Comparison of ENCODE assay signal across 9 cellular contexts in the genomic region with DNA sequence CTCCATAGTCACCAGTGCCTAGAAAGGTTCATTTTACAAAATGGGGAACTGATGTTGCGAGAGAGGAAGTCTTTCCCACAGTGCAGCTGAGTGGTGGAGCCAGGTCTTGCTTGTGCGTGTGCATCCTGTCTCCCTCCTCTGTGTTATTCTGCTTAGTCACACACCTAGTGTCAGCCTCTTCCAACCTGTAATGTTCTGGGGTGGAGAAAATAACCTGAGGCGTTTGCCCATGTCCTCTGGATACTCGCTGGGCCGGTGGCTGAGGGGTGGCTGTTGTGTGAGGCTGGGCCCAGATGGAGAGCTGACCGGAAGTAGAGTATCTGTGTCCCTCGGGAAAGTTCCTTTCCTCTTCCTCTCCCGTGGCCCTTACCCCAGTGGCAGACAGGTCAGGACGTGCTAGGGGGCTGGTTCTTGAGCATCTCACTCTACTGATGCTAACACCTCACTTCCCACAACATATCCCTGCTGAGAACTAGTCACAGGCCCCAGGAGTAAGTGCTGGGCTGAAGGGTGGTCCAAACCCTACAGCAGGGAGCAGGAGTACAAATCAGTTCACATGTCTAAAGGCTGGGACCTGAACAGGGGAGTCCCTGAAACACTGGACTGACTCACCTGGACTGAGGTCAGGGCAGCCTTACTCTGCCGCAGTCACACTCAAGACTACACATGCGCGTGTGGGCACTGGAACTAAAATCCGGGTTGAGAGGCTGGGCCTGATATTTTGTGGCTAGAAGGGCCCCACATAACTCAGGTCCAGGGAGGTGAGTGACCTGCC. TPM values are rescaled to one million over a fixed set of nuclear protein-coding genes. Genes with fewer than 3 reads are reported as not detected.
DNase-seq lines count a peak whose midpoint lies in the region; ATAC-seq, FAIRE-seq and TF ChIP-seq lines count a peak whose summit lies in the region.
"Had no signal": no experiment of that assay in that cellular context is flagged by ENCODE, and none has a peak within 500 bp of the region (broad histone marks: within the 10 kb centered on the region; RNA-seq: fewer than 3 reads in every experiment).

No MANE protein-coding gene starts in this region.

- H3K27me3 ChIP-seq in CD4-positive, CD25-positive, alpha-beta regulatory T cell (ENCODE audit: control insufficient read depth, insufficient read depth, low read length), result no peaks in the 10 kb centered on the region
- H3K27me3 ChIP-seq in prostate gland (replicated peaks; ENCODE audit: insufficient read depth), result no peaks in the 10 kb centered on the region

- no peak overlapping the region for H3K4me3 ChIP-seq in CD4-positive, CD25-positive, alpha-beta regulatory T cell (ENCODE audit: low read depth, low read length)
- no peak overlapping the region for H3K4me3 ChIP-seq in mesodermal cell (ENCODE audit: extremely low read depth, insufficient read depth, low read length, poor library complexity, severe bottlenecking)
- no peak overlapping the region for H3K4me3 ChIP-seq in prostate gland

- peaks cover 32% of the 10 kb centered on the region for H3K36me3 ChIP-seq in CD4-positive, CD25-positive, alpha-beta regulatory T cell (ENCODE audit: control insufficient read depth, insufficient read depth, low read length)
- H3K36me3 ChIP-seq in mesodermal cell (ENCODE audit: control insufficient read depth, insufficient read depth, low read length) (peaks cover 54% of the 10 kb centered on the region), prostate gland (peaks cover 14 to 22% of the 10 kb centered on the region in 2 donors)

- DNase-seq in CD4-positive, CD25-positive, alpha-beta regulatory T cell, result peak in 1 of 3 donors; percentile 63
- DNase-seq in Kasumi-1 (lab: John Stamatoyannopoulos, UW) (peak; percentile 68 to 71), prostate gland (ENCODE audit: low spot score) (no peak), NCI-H2081 treated with DMSO at 0.1 percent for 48 hours (lab: John Stamatoyannopoulos, UW) (no peak), urothelium cell line (ENCODE audit: low spot score) (no peak), EL (no peak)

- no peaks in the 10 kb centered on the region for H3K9me3 ChIP-seq in CD4-positive, CD25-positive, alpha-beta regulatory T cell (ENCODE audit: control insufficient read depth in 2 of 2, low read length in 2 of 2)
- H3K9me3 ChIP-seq in mesodermal cell (ENCODE audit: control insufficient read depth, low read length), result no peaks in the 10 kb centered on the region
- H3K9me3 ChIP-seq in prostate gland, result no peaks in the 10 kb centered on the region

- intact Hi-C loops in prostate gland (cut with DNase I), result no loop called here

- peaks cover 0 to 2% (median 0%) of the 10 kb centered on the region in 7 donors for H3K9me3 Mint-ChIP-seq in CD4-positive, CD25-positive, alpha-beta regulatory T cell
- no peaks in the 10 kb centered on the region for H3K9me3 Mint-ChIP-seq in activated naive CD8-positive, alpha-beta T cell (ENCODE audit: low read depth)

- no peaks in the 10 kb centered on the region for H3K4me1 ChIP-seq in CD4-positive, CD25-positive, alpha-beta regulatory T cell (ENCODE audit: control insufficient read depth, insufficient read depth, low read length, poor library complexity, severe bottlenecking)
- no peaks in the 10 kb centered on the region for H3K4me1 ChIP-seq in mesodermal cell (ENCODE audit: control insufficient read depth, insufficient read depth, low read length, poor library complexity, severe bottlenecking)
- H3K4me1 ChIP-seq in prostate gland (replicated peaks), result no peaks in the 10 kb centered on the region

- peak; percentile 80 to 85 for ATAC-seq in CD4-positive, CD25-positive, alpha-beta regulatory T cell (ENCODE audit: low read depth in 2 of 2)

- H3K27ac ChIP-seq in CD4-positive, CD25-positive, alpha-beta regulatory T cell (ENCODE audit: insufficient read depth, low read length, poor library complexity, severe bottlenecking), result no peak overlapping the region
- peak overlapping the region; percentile 23 for H3K27ac ChIP-seq in mesodermal cell (ENCODE audit: low read depth, low read length, severe bottlenecking)
- H3K27ac ChIP-seq in prostate gland, result no peak overlapping the region

- no peaks in the 10 kb centered on the region for H3K27me3 Mint-ChIP-seq in CD4-positive, CD25-positive, alpha-beta regulatory T cell
- H3K27me3 Mint-ChIP-seq in activated naive CD8-positive, alpha-beta T cell, result no peaks in the 10 kb centered on the region

- H3K27ac Mint-ChIP-seq in CD4-positive, CD25-positive, alpha-beta regulatory T cell, result peak overlapping the region; percentile 79 to 86 (median 79)
- peak overlapping the region; percentile 92 for H3K27ac Mint-ChIP-seq in activated naive CD8-positive, alpha-beta T cell

- peaks cover 0 to 17% (median 7%) of the 10 kb centered on the region in 4 donors for H3K4me1 Mint-ChIP-seq in CD4-positive, CD25-positive, alpha-beta regulatory T cell
- H3K4me1 Mint-ChIP-seq in activated naive CD8-positive, alpha-beta T cell (ENCODE audit: low read depth), result peaks cover 27% of the 10 kb centered on the region

- H3K4me3 Mint-ChIP-seq in CD4-positive, CD25-positive, alpha-beta regulatory T cell, result peak overlapping the region in 1 of 4 donors; percentile 80
- no peak overlapping the region for H3K4me3 Mint-ChIP-seq in activated naive CD8-positive, alpha-beta T cell

- TF ChIP-seq CTCF in prostate gland (IDR thresholded peaks at IDR 0.05), result no peak

- FAIRE-seq in urothelium cell line (lab: Jason Lieb, UNC), result no peak
- FAIRE-seq: G401.6 had no signal

- H3K36me3 Mint-ChIP-seq in CD4-positive, CD25-positive, alpha-beta regulatory T cell, result peaks cover 29% of the 10 kb centered on the region
- H3K36me3 Mint-ChIP-seq in activated naive CD8-positive, alpha-beta T cell, result peaks cover 4% of the 10 kb centered on the region

- no peak for TF ChIP-seq POLR2A in prostate gland (IDR thresholded peaks at IDR 0.05)

- 85 to 95% methylated on average over 5 to 11 of the region's 13 CpGs for WGBS in mesodermal cell (ENCODE audit: insufficient coverage in 2 of 2), 2 experiments
- 67% methylated on average over 13 of the region's 13 CpGs for WGBS in prostate gland

RNA-seq across cellular contexts. Expression of a gene that starts 7.0 kb away (rescaled TPM):
- 101 TPM for total RNA-seq in CD4-positive, CD25-positive, alpha-beta regulatory T cell
- polyA plus RNA-seq in CD4-positive, CD25-positive, alpha-beta regulatory T cell, result 100 to 1,000 TPM; 104 to 124 (median 114) TPM
- polyA plus RNA-seq in mesodermal cell (2013, experiment 1 of 2), result 216 TPM
- polyA plus RNA-seq in mesodermal cell (2013, experiment 2 of 2), result 188 TPM
- total RNA-seq in prostate gland, result 100 to 1,000 TPM; 267 to 282 TPM

RNA-seq across cellular contexts. Expression of a gene that starts 20.2 kb away (rescaled TPM):
- total RNA-seq in CD4-positive, CD25-positive, alpha-beta regulatory T cell, result 15.0 TPM
- polyA plus RNA-seq in CD4-positive, CD25-positive, alpha-beta regulatory T cell, result 1 to 10 TPM; 1.3 to 3.9 (median 2.5) TPM
- 585 TPM for polyA plus RNA-seq in mesodermal cell (2013, experiment 1 of 2)
- polyA plus RNA-seq in mesodermal cell (2013, experiment 2 of 2), result 569 TPM
- total RNA-seq in prostate gland, result 100 to 1,000 TPM; 285 to 339 TPM

RNA-seq across cellular contexts. Expression of a gene that starts 22.1 kb away (rescaled TPM):
- total RNA-seq in CD4-positive, CD25-positive, alpha-beta regulatory T cell, result 20.7 TPM
- 10 to 100 TPM; 37.8 to 48.4 (median 42.6) TPM for polyA plus RNA-seq in CD4-positive, CD25-positive, alpha-beta regulatory T cell
- polyA plus RNA-seq in mesodermal cell (2013, experiment 1 of 2), result 45.2 TPM
- 37.3 TPM for polyA plus RNA-seq in mesodermal cell (2013, experiment 2 of 2)
- total RNA-seq in prostate gland, result 10 to 100 TPM; 92.0 to 92.6 TPM

RNA-seq across cellular contexts. Expression of a gene that starts 26.4 kb away (rescaled TPM):
- total RNA-seq in CD4-positive, CD25-positive, alpha-beta regulatory T cell, result 8.2 TPM
- polyA plus RNA-seq in CD4-positive, CD25-positive, alpha-beta regulatory T cell, result 10 to 100 TPM in 2 of 4 donors, 1 to 10 TPM in 2; 6.3 to 12.6 (median 11.0) TPM
- polyA plus RNA-seq in mesodermal cell (2013, experiment 1 of 2), result 2.0 TPM
- polyA plus RNA-seq in mesodermal cell (2013, experiment 2 of 2), result 2.3 TPM
- total RNA-seq in prostate gland, result 10 to 100 TPM in 1 of 2 donors, under 1 TPM in 1; 0.73 to 13.1 TPM

RNA-seq across cellular contexts. Expression of a gene that starts 43.4 kb away (rescaled TPM):
- total RNA-seq in CD4-positive, CD25-positive, alpha-beta regulatory T cell, result 224 TPM
- 100 to 1,000 TPM; 312 to 330 (median 324) TPM for polyA plus RNA-seq in CD4-positive, CD25-positive, alpha-beta regulatory T cell
- 6.0 TPM for polyA plus RNA-seq in mesodermal cell (2013, experiment 1 of 2)
- 6.5 TPM for polyA plus RNA-seq in mesodermal cell (2013, experiment 2 of 2)
- 1 to 10 TPM; 1.6 to 8.6 TPM for total RNA-seq in prostate gland

Comparison
In these comparisons a context has a peak if more than half of its experiments do, and no peak if none do; other contexts are left out.
1. DNase-seq: peak in Kasumi-1 (2 of 2); none in prostate gland (single experiment), NCI-H2081 treated with DMSO at 0.1 percent for 48 hours (single experiment), urothelium cell line (single experiment) and EL (single experiment).
2. RNA of a gene that starts 20.2 kb away (total RNA-seq): 285 to 339 TPM in prostate gland; 15.0 TPM in CD4-positive, CD25-positive, alpha-beta regulatory T cell (single experiment); every median in the first group is over 10 times any median in the second.